ENCODE assay signal across 11 cellular contexts in the genomic region with DNA sequence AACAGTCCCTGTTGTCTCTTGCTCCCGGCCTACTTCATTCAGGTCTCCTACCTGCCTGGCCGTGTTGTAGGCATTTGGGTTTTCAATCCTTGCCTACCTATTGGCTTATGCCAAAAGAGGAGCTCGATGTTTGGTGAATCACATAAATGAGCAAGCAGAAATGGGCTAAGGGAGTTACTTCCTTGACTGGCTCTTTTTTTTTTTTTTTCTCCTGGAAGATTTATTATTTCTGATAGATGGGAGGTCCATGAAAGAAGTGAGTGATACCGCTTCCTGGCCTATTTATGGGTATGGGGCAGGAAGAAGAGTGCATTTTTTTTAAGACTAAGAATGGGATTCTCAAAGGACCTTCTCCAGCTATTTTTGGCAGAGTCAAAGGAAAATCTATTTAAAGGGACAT.
DNase-seq lines count a peak whose midpoint lies in the region; ATAC-seq, FAIRE-seq and TF ChIP-seq lines count a peak whose summit lies in the region.
"Had no signal": no experiment of that assay in that cellular context is flagged by ENCODE, and none has a peak within 500 bp of the region (broad histone marks: within the 10 kb centered on the region; RNA-seq: fewer than 3 reads in every experiment).

No MANE protein-coding gene starts in this region.

- TF ChIP-seq POLR2A in A549 (IDR thresholded peaks at IDR 0.05; ENCODE audit: low read length) (no peak), esophagus squamous epithelium (IDR thresholded peaks at IDR 0.05) (no peak)

- CTCF ChIA-PET in A549 (lab: Yijun Ruan, JAX), result interaction anchor here (0.6 to 0.9 kb wide), 3 partner anchors 47 to 413 kb away, joined by 3 read pairs; no protein-coding TSS in a partner anchor

- no peaks in the 10 kb centered on the region for H3K79me2 ChIP-seq in neural progenitor cell (ENCODE audit: low read depth)

- H3K4me3 ChIP-seq in A549 (no peak overlapping the region), esophagus squamous epithelium (no peak overlapping the region), neural progenitor cell (no peak overlapping the region)

- H3K27me3 Mint-ChIP-seq in natural killer cell (ENCODE audit: low read depth in 2 of 2) (no peaks in the 10 kb centered on the region), neural progenitor cell (ENCODE audit: insufficient read depth, low read depth) (peaks cover 4% of the 10 kb centered on the region)
- H3K27me3 Mint-ChIP-seq: activated B cell treated with CpG ODN at 0.5 μM for 24 hours had no signal

- no peaks in the 10 kb centered on the region for H3F3A ChIP-seq in neural progenitor cell (ENCODE audit: low read depth)

- H3K4me1 Mint-ChIP-seq in natural killer cell (peaks cover 23 to 40% of the 10 kb centered on the region in 2 donors), neural progenitor cell (peaks cover 22% of the 10 kb centered on the region)

- no peak overlapping the region for H3K9ac ChIP-seq in neural progenitor cell

- H3K4me2 ChIP-seq in A549 (peak overlapping the region; percentile 41), neural progenitor cell (no peak overlapping the region)

- POLR2A ChIA-PET in A549 (lab: Yijun Ruan, JAX), result interaction anchor here (0.7 kb wide), 1 partner anchor 849 kb away, joined by 4 read pairs; no protein-coding TSS in a partner anchor

- DNase-seq in A549 (ENCODE audit: low read depth in 1 of 2, low spot score in 1 of 2) (peak in 1 of 2 experiments; percentile 21), OCI-M1 (lab: John Stamatoyannopoulos, UW) (peak; percentile 44), esophagus squamous epithelium (lab: John Stamatoyannopoulos, UW) (no peak), natural killer cell (no peak), neural progenitor cell (ENCODE audit: low spot score) (no peak), SIG-M5 (lab: John Stamatoyannopoulos, UW) (no peak)
- DNase-seq in activated CD4-positive, alpha-beta T cell treated with anti-CD3 and anti-CD28 coated beads for 1 hour, result no peak
- DNase-seq: activated B cell treated with CpG ODN at 0.5 μM for 24 hours, NCI-H526 had no signal

- no peak for TF ChIP-seq RAD21 in A549 (conservative IDR thresholded peaks at IDR 0.05 in 1 of 2, IDR thresholded peaks at IDR 0.05 in 1 of 2)

- no peaks in the 10 kb centered on the region for H3K27me3 ChIP-seq in esophagus squamous epithelium
- no peaks in the 10 kb centered on the region for H3K27me3 ChIP-seq in neural progenitor cell

- H3K9me3 Mint-ChIP-seq in natural killer cell (no peaks in the 10 kb centered on the region), neural progenitor cell (no peaks in the 10 kb centered on the region)
- H3K9me3 Mint-ChIP-seq: activated B cell treated with CpG ODN at 0.5 μM for 24 hours had no signal

- peaks cover 60% of the 10 kb centered on the region for H3K36me3 Mint-ChIP-seq in natural killer cell
- H3K36me3 Mint-ChIP-seq in neural progenitor cell, result no peaks in the 10 kb centered on the region

- H4K20me1 ChIP-seq in neural progenitor cell (ENCODE audit: low read depth), result no peaks in the 10 kb centered on the region

- ATAC-seq in A549, result peak; percentile 28 to 36; a peak in 3 of 6 replicates
- ATAC-seq in natural killer cell, result no peak
- ATAC-seq in GM18861 (IDR thresholded peaks at IDR 0.05; ENCODE audit: unreplicated experiment), result no peak

- TF ChIP-seq EP300 in A549 (IDR thresholded peaks at IDR 0.05), result no peak

- H3K36me3 ChIP-seq in esophagus squamous epithelium (peaks cover 0 to 4% (median 0%) of the 10 kb centered on the region in 3 donors), neural progenitor cell (no peaks in the 10 kb centered on the region)

- FAIRE-seq in A549 (lab: Jason Lieb, UNC), result no peak
- FAIRE-seq: H1 had no signal

- peak overlapping the region; percentile 4 to 13 for H3K27ac Mint-ChIP-seq in natural killer cell
- no peak overlapping the region for H3K27ac Mint-ChIP-seq in neural progenitor cell
- H3K27ac Mint-ChIP-seq: activated B cell treated with CpG ODN at 0.5 μM for 24 hours had no signal

- 53% methylated on average over 4 of the region's 4 CpGs for WGBS in A549 (ENCODE audit: missing lambda C conversion rate)
- 22 to 31% methylated on average over 4 of the region's 4 CpGs for WGBS in esophagus squamous epithelium, 2 donors

- H3K9me3 ChIP-seq in A549 (no peaks in the 10 kb centered on the region), esophagus squamous epithelium (no peaks in the 10 kb centered on the region), neural progenitor cell (ENCODE audit: low read depth) (no peaks in the 10 kb centered on the region)

- H3K27ac ChIP-seq in A549, result peak overlapping the region; percentile 39 to 51; a peak in 4 of 6 replicates
- peak overlapping the region; percentile 31 to 71 (median 64) for H3K27ac ChIP-seq in esophagus squamous epithelium
- no peak overlapping the region for H3K27ac ChIP-seq in neural progenitor cell

- intact Hi-C loops in esophagus squamous epithelium (cut with DNase I), result no loop called here
- intact Hi-C loops in natural killer cell (cut with micrococcal nuclease), result no loop called here

- H3K4me3 Mint-ChIP-seq in natural killer cell (no peak overlapping the region), neural progenitor cell (no peak overlapping the region)
- H3K4me3 Mint-ChIP-seq: activated B cell treated with CpG ODN at 0.5 μM for 24 hours had no signal

- TF ChIP-seq CTCF in A549 (IDR thresholded peaks at IDR 0.05), result no peak
- no peak for TF ChIP-seq CTCF in esophagus squamous epithelium (IDR thresholded peaks at IDR 0.05)
- no peak for TF ChIP-seq CTCF in natural killer cell (IDR thresholded peaks at IDR 0.05)
- no peak for TF ChIP-seq CTCF in neural progenitor cell (IDR thresholded peaks at IDR 0.05)

- H2AFZ ChIP-seq in neural progenitor cell (replicated peaks), result no peak overlapping the region

- peaks cover 58% of the 10 kb centered on the region for H3K4me1 ChIP-seq in A549
- peaks cover 24 to 75% (median 32%) of the 10 kb centered on the region in 3 donors for H3K4me1 ChIP-seq in esophagus squamous epithelium
- no peaks in the 10 kb centered on the region for H3K4me1 ChIP-seq in neural progenitor cell

TF ChIP-seq in A549, 52 proteins besides CTCF, POLR2A, EP300 and RAD21:
- TF ChIP-seq JUN (IDR thresholded peaks at IDR 0.05) (no peak), NPAS2 (CRISPR knock-in tag; IDR thresholded peaks at IDR 0.05; ENCODE audit: borderline replicate concordance) (no peak), POLR2AphosphoS2 (conservative IDR thresholded peaks at IDR 0.05; ENCODE audit: low read length) (no peak), ZSCAN20 (CRISPR knock-in tag; IDR thresholded peaks at IDR 0.05) (no peak), FOXS1 (CRISPR knock-in tag; IDR thresholded peaks at IDR 0.05) (no peak), CBX2 (IDR thresholded peaks at IDR 0.05; ENCODE audit: borderline replicate concordance, low read depth) (no peak), HEYL (CRISPR knock-in tag; IDR thresholded peaks at IDR 0.05) (no peak)
- TF ChIP-seq, protein P1, sequence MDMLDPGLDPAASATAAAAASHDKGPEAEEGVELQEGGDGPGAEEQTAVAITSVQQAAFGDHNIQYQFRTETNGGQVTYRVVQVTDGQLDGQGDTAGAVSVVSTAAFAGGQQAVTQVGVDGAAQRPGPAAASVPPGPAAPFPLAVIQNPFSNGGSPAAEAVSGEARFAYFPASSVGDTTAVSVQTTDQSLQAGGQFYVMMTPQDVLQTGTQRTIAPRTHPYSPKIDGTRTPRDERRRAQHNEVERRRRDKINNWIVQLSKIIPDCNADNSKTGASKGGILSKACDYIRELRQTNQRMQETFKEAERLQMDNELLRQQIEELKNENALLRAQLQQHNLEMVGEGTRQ (IDR thresholded peaks at IDR 0.05), result no peak

Comparison
In these comparisons a context has a peak if more than half of its experiments do, and no peak if none do; other contexts are left out.
1. ATAC-seq: peak in A549 (2 of 2); none in natural killer cell (0 of 3) and GM18861 (single experiment).